In the genomic region with DNA sequence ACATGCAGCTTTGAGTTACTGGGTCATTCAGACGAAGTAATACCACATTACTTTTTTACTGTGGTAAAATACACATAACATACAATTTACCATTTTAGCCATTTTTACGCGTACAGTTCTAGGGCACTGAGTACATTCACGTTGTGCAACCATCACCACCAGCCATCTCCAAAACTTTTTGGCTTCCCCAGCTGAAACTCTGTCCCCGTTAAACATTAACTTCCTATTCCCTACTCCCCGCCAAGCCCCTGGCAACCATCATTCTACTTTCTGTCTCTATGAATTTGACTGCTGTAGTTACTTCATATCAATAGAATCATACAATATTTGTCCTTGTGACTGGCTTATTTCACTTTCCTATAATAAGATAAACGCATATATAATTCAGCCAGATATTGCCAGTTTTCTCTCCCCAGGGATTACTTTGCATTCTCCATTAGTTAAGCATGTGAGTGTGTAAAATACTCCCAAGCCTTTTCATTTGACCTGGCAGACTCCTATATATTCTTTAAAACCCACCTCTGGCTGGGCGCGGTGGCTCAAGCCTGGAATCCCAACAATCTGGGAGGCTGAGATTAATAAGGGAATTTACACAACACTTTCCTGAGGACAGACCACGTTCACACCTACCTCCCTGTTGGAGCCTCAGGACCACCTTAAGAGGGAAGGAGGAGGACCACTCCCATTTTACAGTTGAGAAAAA, we compare ENCODE assay signal across 3 cellular contexts.
TF ChIP-seq lines count a peak whose summit lies in the region.

No MANE protein-coding gene starts in this region.

TF ChIP-seq in SK-N-SH treated with all-trans-retinoic acid at 6 μM for 48 hours, 23 proteins besides CTCF, POLR2A, EP300 and RAD21:
- peak; percentile 73; the same call in 1 of the 2 replicates for TF ChIP-seq ZFP3 (CRISPR knock-in tag; IDR thresholded peaks at IDR 0.05)
- TF ChIP-seq SNAI2 (CRISPR knock-in tag; IDR thresholded peaks at IDR 0.05) = no peak
- TF ChIP-seq ZNF8 (CRISPR knock-in tag; IDR thresholded peaks at IDR 0.05) = no peak
TF ChIP-seq in SK-N-SH treated with all-trans-retinoic acid at 6 μM for 48 hours: peak in this region for 1.

TF ChIP-seq in SK-N-SH, 30 proteins besides CTCF, POLR2A, EP300 and RAD21:
- TF ChIP-seq GATA2 (CRISPR knock-in tag; IDR thresholded peaks at IDR 0.05) (no peak), SMC3 (IDR thresholded peaks at IDR 0.05; ENCODE audit: low read depth, low read length) (no peak), CHD2 (IDR thresholded peaks at IDR 0.05; ENCODE audit: low read length, partially characterized antibody) (no peak), SIN3A (IDR thresholded peaks at IDR 0.05; ENCODE audit: borderline replicate concordance, low read depth, low read length) (no peak), RCOR1 (IDR thresholded peaks at IDR 0.05; ENCODE audit: low read length) (no peak), RFX5 (IDR thresholded peaks at IDR 0.05; ENCODE audit: low read length) (no peak), NFIC (IDR thresholded peaks at IDR 0.05; ENCODE audit: borderline replicate concordance) (no peak), REST (IDR thresholded peaks at IDR 0.05; ENCODE audit: low read depth, low read length) (no peak), MEF2A (IDR thresholded peaks at IDR 0.05; ENCODE audit: borderline replicate concordance, low read depth) (no peak), TAF1 (IDR thresholded peaks at IDR 0.05; ENCODE audit: borderline replicate concordance, low read depth, low read length) (no peak), ZBTB33 (IDR thresholded peaks at IDR 0.05; ENCODE audit: borderline replicate concordance, low read depth) (no peak), MXI1 (IDR thresholded peaks at IDR 0.05; ENCODE audit: low read depth, low read length) (no peak), TCF12 (IDR thresholded peaks at IDR 0.05) (no peak), TEAD4 (IDR thresholded peaks at IDR 0.05; ENCODE audit: borderline replicate concordance, insufficient read depth) (no peak)
- TF ChIP-seq, protein P1, sequence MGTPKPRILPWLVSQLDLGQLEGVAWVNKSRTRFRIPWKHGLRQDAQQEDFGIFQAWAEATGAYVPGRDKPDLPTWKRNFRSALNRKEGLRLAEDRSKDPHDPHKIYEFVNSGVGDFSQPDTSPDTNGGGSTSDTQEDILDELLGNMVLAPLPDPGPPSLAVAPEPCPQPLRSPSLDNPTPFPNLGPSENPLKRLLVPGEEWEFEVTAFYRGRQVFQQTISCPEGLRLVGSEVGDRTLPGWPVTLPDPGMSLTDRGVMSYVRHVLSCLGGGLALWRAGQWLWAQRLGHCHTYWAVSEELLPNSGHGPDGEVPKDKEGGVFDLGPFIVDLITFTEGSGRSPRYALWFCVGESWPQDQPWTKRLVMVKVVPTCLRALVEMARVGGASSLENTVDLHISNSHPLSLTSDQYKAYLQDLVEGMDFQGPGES (IDR thresholded peaks at IDR 0.05; ENCODE audit: low read depth, low read length) = no peak
- TF ChIP-seq, protein P2, sequence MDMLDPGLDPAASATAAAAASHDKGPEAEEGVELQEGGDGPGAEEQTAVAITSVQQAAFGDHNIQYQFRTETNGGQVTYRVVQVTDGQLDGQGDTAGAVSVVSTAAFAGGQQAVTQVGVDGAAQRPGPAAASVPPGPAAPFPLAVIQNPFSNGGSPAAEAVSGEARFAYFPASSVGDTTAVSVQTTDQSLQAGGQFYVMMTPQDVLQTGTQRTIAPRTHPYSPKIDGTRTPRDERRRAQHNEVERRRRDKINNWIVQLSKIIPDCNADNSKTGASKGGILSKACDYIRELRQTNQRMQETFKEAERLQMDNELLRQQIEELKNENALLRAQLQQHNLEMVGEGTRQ (IDR thresholded peaks at IDR 0.05; ENCODE audit: borderline replicate concordance, low read depth, low read length) = no peak
- TF ChIP-seq, protein P3, sequence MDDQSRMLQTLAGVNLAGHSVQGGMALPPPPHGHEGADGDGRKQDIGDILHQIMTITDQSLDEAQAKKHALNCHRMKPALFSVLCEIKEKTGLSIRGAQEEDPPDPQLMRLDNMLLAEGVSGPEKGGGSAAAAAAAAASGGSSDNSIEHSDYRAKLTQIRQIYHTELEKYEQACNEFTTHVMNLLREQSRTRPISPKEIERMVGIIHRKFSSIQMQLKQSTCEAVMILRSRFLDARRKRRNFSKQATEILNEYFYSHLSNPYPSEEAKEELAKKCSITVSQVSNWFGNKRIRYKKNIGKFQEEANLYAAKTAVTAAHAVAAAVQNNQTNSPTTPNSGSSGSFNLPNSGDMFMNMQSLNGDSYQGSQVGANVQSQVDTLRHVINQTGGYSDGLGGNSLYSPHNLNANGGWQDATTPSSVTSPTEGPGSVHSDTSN (IDR thresholded peaks at IDR 0.05) = no peak

TF ChIP-seq in IMR-90, 13 proteins besides CTCF, POLR2A, EP300 and RAD21:
- TF ChIP-seq FOS (IDR thresholded peaks at IDR 0.05; ENCODE audit: low read depth, low read length) (no peak), SMC3 (IDR thresholded peaks at IDR 0.05; ENCODE audit: low read depth, low read length) (no peak), MAZ (IDR thresholded peaks at IDR 0.05; ENCODE audit: borderline replicate concordance, low read depth, low read length) (no peak), MAFK (IDR thresholded peaks at IDR 0.05; ENCODE audit: low read depth, low read length) (no peak), RCOR1 (IDR thresholded peaks at IDR 0.05; ENCODE audit: insufficient replicate concordance, low read length) (no peak), CHD1 (IDR thresholded peaks at IDR 0.05; ENCODE audit: low read depth, low read length) (no peak), BHLHE40 (IDR thresholded peaks at IDR 0.05; ENCODE audit: low read depth, low read length) (no peak), CEBPB (IDR thresholded peaks at IDR 0.05; ENCODE audit: low read depth, low read length) (no peak), NFE2L2 (IDR thresholded peaks at IDR 0.05; ENCODE audit: low read depth, low read length) (no peak), RFX5 (IDR thresholded peaks at IDR 0.05; ENCODE audit: low read depth, low read length) (no peak), MXI1 (IDR thresholded peaks at IDR 0.05; ENCODE audit: borderline replicate concordance, low read depth, low read length) (no peak)
- TF ChIP-seq, protein P2 (IDR thresholded peaks at IDR 0.05; ENCODE audit: low read depth, low read length) = no peak
- TF ChIP-seq, protein P4, sequence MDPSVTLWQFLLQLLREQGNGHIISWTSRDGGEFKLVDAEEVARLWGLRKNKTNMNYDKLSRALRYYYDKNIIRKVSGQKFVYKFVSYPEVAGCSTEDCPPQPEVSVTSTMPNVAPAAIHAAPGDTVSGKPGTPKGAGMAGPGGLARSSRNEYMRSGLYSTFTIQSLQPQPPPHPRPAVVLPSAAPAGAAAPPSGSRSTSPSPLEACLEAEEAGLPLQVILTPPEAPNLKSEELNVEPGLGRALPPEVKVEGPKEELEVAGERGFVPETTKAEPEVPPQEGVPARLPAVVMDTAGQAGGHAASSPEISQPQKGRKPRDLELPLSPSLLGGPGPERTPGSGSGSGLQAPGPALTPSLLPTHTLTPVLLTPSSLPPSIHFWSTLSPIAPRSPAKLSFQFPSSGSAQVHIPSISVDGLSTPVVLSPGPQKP (IDR thresholded peaks at IDR 0.05; ENCODE audit: borderline replicate concordance, low read depth, low read length) = no peak
